ENCODE assay signal across 16 cellular contexts in the genomic region with DNA sequence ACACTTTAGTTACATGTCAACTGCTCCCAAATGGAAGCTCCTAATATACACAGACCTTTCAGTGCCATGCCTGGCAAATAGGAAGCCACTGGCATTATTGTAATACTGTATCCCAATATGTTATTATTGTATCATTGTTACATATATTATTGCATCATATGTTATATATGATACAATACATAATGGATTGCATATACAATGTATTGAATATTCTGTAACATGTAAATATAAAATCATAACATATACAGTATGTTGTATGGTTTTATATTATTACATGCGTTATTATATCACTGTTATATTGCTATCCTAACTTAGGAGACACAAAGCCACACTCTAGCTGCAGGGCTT.
"Had no signal": no experiment of that assay in that cellular context is flagged by ENCODE, and none has a peak within 500 bp of the region (broad histone marks: within the 10 kb centered on the region; RNA-seq: fewer than 3 reads in every experiment).

No MANE protein-coding gene starts in this region.

- H3K27me3 Mint-ChIP-seq: activated CD4-positive, alpha-beta T cell treated with anti-CD3 and anti-CD28 coated beads for 36 hours; activated CD8-positive, alpha-beta T cell treated with anti-CD3 and anti-CD28 coated beads for 36 hours; naive thymus-derived CD8-positive, alpha-beta T cell; stimulated activated naive CD8-positive, alpha-beta T cell treated with anti-CD3 and anti-CD28 coated beads, Interleukin-15, Interleukin-2, amounts not matched to agents 100 ng/mL and 50 ng/mL, for 24 hours had no signal

- H3K9me3 Mint-ChIP-seq: activated CD8-positive, alpha-beta T cell treated with anti-CD3 and anti-CD28 coated beads for 36 hours; activated T-helper 1 cell treated with anti-CD3 and anti-CD28 coated beads, Interleukin-12 subunit alpha, Interleukin-12 subunit beta, Interleukin-2, Interleukin-4 antibody, amounts not matched to agents 30 ng/mL and 10 ng/mL and 1 ng/mL, durations not matched to agents 14 hours and 24 hours and 36 hours; naive thymus-derived CD8-positive, alpha-beta T cell; stimulated activated naive CD8-positive, alpha-beta T cell treated with anti-CD3 and anti-CD28 coated beads, Interleukin-15, Interleukin-2, amounts not matched to agents 100 ng/mL and 50 ng/mL, for 24 hours had no signal

- H3K27me3 ChIP-seq: cardiac muscle cell had no signal

- H3K4me3 Mint-ChIP-seq: activated CD4-positive, alpha-beta T cell treated with anti-CD3 and anti-CD28 coated beads for 36 hours; activated CD8-positive, alpha-beta T cell treated with anti-CD3 and anti-CD28 coated beads for 36 hours; activated T-helper 1 cell treated with anti-CD3 and anti-CD28 coated beads, Interleukin-12 subunit alpha, Interleukin-12 subunit beta, Interleukin-2, Interleukin-4 antibody, amounts not matched to agents 30 ng/mL and 10 ng/mL and 1 ng/mL, durations not matched to agents 14 hours and 24 hours and 36 hours; naive thymus-derived CD8-positive, alpha-beta T cell; stimulated activated naive CD8-positive, alpha-beta T cell treated with anti-CD3 and anti-CD28 coated beads, Interleukin-15, Interleukin-2, amounts not matched to agents 100 ng/mL and 50 ng/mL, for 24 hours had no signal

- H3K27ac ChIP-seq: cardiac muscle cell, VCaP had no signal

- H3K36me3 ChIP-seq: cardiac muscle cell, lower lobe of right lung had no signal

- H3K27ac Mint-ChIP-seq: activated CD4-positive, alpha-beta T cell treated with anti-CD3 and anti-CD28 coated beads for 36 hours; activated CD8-positive, alpha-beta T cell treated with anti-CD3 and anti-CD28 coated beads for 36 hours; activated T-helper 1 cell treated with anti-CD3 and anti-CD28 coated beads, Interleukin-12 subunit alpha, Interleukin-12 subunit beta, Interleukin-2, Interleukin-4 antibody, amounts not matched to agents 30 ng/mL and 10 ng/mL and 1 ng/mL, durations not matched to agents 14 hours and 24 hours and 36 hours; stimulated activated naive CD8-positive, alpha-beta T cell treated with anti-CD3 and anti-CD28 coated beads, Interleukin-15, Interleukin-2, amounts not matched to agents 100 ng/mL and 50 ng/mL, for 24 hours had no signal

- DNase-seq: activated CD4-positive, alpha-beta T cell treated with anti-CD3 and anti-CD28 coated beads for 36 hours; activated CD8-positive, alpha-beta memory T cell treated with anti-CD3 and anti-CD28 coated beads, Interleukin-2, amount 50 U/mL, for 4 hours; activated CD8-positive, alpha-beta T cell treated with anti-CD3 and anti-CD28 coated beads for 36 hours; activated naive CD4-positive, alpha-beta T cell; hippocampal formation; lower lobe of right lung; naive thymus-derived CD8-positive, alpha-beta T cell; nucleus accumbens; stimulated activated CD4-positive, alpha-beta T cell treated with anti-CD3 and anti-CD28 coated beads, Interleukin-4, amount 100 ng/mL, for 1 hour; stimulated activated CD8-positive, alpha-beta memory T cell treated with anti-CD3 and anti-CD28 coated beads, Interleukin-4, amount 100 ng/mL, for 48 hours; SW 1271; T-helper 9 cell had no signal

- H3K9me3 ChIP-seq: lower lobe of right lung had no signal

- H3K4me3 ChIP-seq: cardiac muscle cell, lower lobe of right lung had no signal

- ATAC-seq: activated CD4-positive, alpha-beta T cell treated with anti-CD3 and anti-CD28 coated beads for 36 hours; activated CD8-positive, alpha-beta T cell treated with anti-CD3 and anti-CD28 coated beads for 36 hours; lower lobe of right lung; naive thymus-derived CD8-positive, alpha-beta T cell had no signal
